14 cellular contexts compared by ENCODE assay signal in genomic region chr5:137191179-137191578, GRCh38.
"Had no signal": no experiment of that assay in that cellular context is flagged by ENCODE, and none has a peak within 500 bp of the region (broad histone marks: within the 10 kb centered on the region; RNA-seq: fewer than 3 reads in every experiment).

No MANE protein-coding gene starts in this region.

- ATAC-seq: activated CD4-positive, CD25-positive, alpha-beta regulatory T cell treated with anti-CD3 and anti-CD28 coated beads, Interleukin-2, amount 50 U/mL, for 24 hours; naive thymus-derived CD8-positive, alpha-beta T cell; stimulated activated memory B cell treated with anti-CD40 and anti-IgM and Interleukin-4, amounts not matched to agents 10 μg/mL and 1 μg/mL and 100 μg/mL, for 72 hours had no signal

- H3K27me3 Mint-ChIP-seq: stimulated activated memory B cell treated with anti-CD40 and anti-IgM and Interleukin-4, amounts not matched to agents 10 μg/mL and 1 μg/mL and 100 μg/mL, for 72 hours had no signal

- H3K9me3 ChIP-seq: transverse colon, vagina had no signal

- H3K4me1 Mint-ChIP-seq: naive thymus-derived CD8-positive, alpha-beta T cell; stimulated activated memory B cell treated with anti-CD40 and anti-IgM and Interleukin-4, amounts not matched to agents 10 μg/mL and 1 μg/mL and 100 μg/mL, for 72 hours had no signal

- H3K27me3 ChIP-seq: transverse colon, vagina had no signal

- H3K4me3 Mint-ChIP-seq: naive thymus-derived CD8-positive, alpha-beta T cell; stimulated activated memory B cell treated with anti-CD40 and anti-IgM and Interleukin-4, amounts not matched to agents 10 μg/mL and 1 μg/mL and 100 μg/mL, for 72 hours; T-helper 2 cell treated with Interferon-gamma antibody and Interleukin-4, amounts not matched to agents 5 μg/mL and 100 μg/mL, for 36 hours had no signal

- DNase-seq: activated CD4-positive, alpha-beta T cell treated with anti-CD3 and anti-CD28 coated beads, Interleukin-2, amount 50 U/mL, for 1 hour; activated CD8-positive, alpha-beta memory T cell treated with anti-CD3 and anti-CD28 coated beads for 24 hours; activated naive CD4-positive, alpha-beta T cell treated with Interleukin-2 at 50 U/mL for 16 hours; erythroblast; kidney; mesenchymal stem cell; naive thymus-derived CD8-positive, alpha-beta T cell; stimulated activated CD4-positive, alpha-beta T cell treated with anti-CD3 and anti-CD28 coated beads, Interleukin-2, amount 100 ng/mL, for 48 hours; transverse colon had no signal

- H3K36me3 ChIP-seq: transverse colon, vagina had no signal

- H3K9me3 Mint-ChIP-seq: stimulated activated memory B cell treated with anti-CD40 and anti-IgM and Interleukin-4, amounts not matched to agents 10 μg/mL and 1 μg/mL and 100 μg/mL, for 72 hours; T-helper 2 cell treated with Interferon-gamma antibody and Interleukin-4, amounts not matched to agents 5 μg/mL and 100 μg/mL, for 36 hours had no signal

- H3K9ac ChIP-seq: parathyroid adenoma had no signal

- H3K36me3 Mint-ChIP-seq: naive thymus-derived CD8-positive, alpha-beta T cell; stimulated activated memory B cell treated with anti-CD40 and anti-IgM and Interleukin-4, amounts not matched to agents 10 μg/mL and 1 μg/mL and 100 μg/mL, for 72 hours had no signal

- H3K4me3 ChIP-seq: transverse colon, vagina had no signal

- H3K27ac ChIP-seq: parathyroid adenoma, transverse colon, vagina had no signal

- H2AFZ ChIP-seq: parathyroid adenoma had no signal

- H3K4me1 ChIP-seq: parathyroid adenoma, transverse colon, vagina had no signal

- H3K79me2 ChIP-seq: parathyroid adenoma had no signal
